8 cellular contexts compared by ENCODE assay signal in genomic region chr1:226738995-226739695, GRCh38. TPM values are rescaled to one million over a fixed set of nuclear protein-coding genes. Genes with fewer than 3 reads are reported as not detected.
A peak's percentile ranks its signal among the peaks of the same experiment; 100 is the strongest.
DNase-seq lines count a peak whose midpoint lies in the region; ATAC-seq and TF ChIP-seq lines count a peak whose summit lies in the region.

Gene ITPKB, minus strand, starts transcription at chr1:226739282. Its CDS starts 1,824 bp downstream, at chr1:226737458.

- H2BK120ac ChIP-seq in trophoblast cell (ENCODE audit: insufficient read depth, low read length, poor library complexity): peak within 1 kb of the TSS; percentile 69

- peak within 1 kb of the TSS; percentile 85 for H3K18ac ChIP-seq in trophoblast cell (ENCODE audit: low read length)

- H3K27me3 ChIP-seq in adipocyte (replicated peaks; ENCODE audit: control insufficient read depth, insufficient read depth, low read length) (no peaks in the 10 kb centered on the region), cardiac muscle cell (peaks cover 70% of the 10 kb centered on the region), trophoblast cell (ENCODE audit: insufficient read depth, low read length) (peaks cover 21% of the 10 kb centered on the region)

- no peak for TF ChIP-seq CTCF in cardiac muscle cell (IDR thresholded peaks at IDR 0.05; ENCODE audit: low read depth, low read length)

- in situ Hi-C loops in SK-MEL-5 (cut with HindIII; ENCODE audit: low pct_unique_long_range_greater_than_20kb, low sequenced_read_pairs): no loop called here

- H3K36me3 ChIP-seq in adipocyte (ENCODE audit: control insufficient read depth, insufficient read depth, low read length, severe bottlenecking) (peaks cover 8% of the 10 kb centered on the region), cardiac muscle cell (no peaks in the 10 kb centered on the region), trophoblast cell (ENCODE audit: control insufficient read depth in 1 of 2, insufficient read depth in 2 of 2, low read length in 2 of 2) (peaks cover 15 to 17% of the 10 kb centered on the region in 2 experiments)

- H4K12ac ChIP-seq in trophoblast cell (ENCODE audit: low read depth, low read length): peak within 1 kb of the TSS; percentile 55

- H3K4me2 ChIP-seq in trophoblast cell (ENCODE audit: low read length): peak within 1 kb of the TSS; percentile 76

- peak within 1 kb of the TSS; percentile 52 for H2BK5ac ChIP-seq in trophoblast cell (ENCODE audit: low read depth, low read length, poor library complexity)

- WGBS in trophoblast cell (ENCODE audit: extremely low coverage, insufficient coverage, insufficient read length): no CpG with 5 or more reads among the region's 23 CpGs

- H3K9me3 ChIP-seq in adipocyte (ENCODE audit: control insufficient read depth, low read length) (no peaks in the 10 kb centered on the region), cardiac muscle cell (ENCODE audit: low read depth) (no peaks in the 10 kb centered on the region), trophoblast cell (ENCODE audit: insufficient read depth, low read depth, low read length) (no peaks in the 10 kb centered on the region)

- peak within 1 kb of the TSS; percentile 24 for H2AFZ ChIP-seq in trophoblast cell (ENCODE audit: insufficient read depth, low read length, poor library complexity)

- H2BK12ac ChIP-seq in trophoblast cell (ENCODE audit: low read length): peak within 1 kb of the TSS; percentile 36

- H3K23ac ChIP-seq in trophoblast cell (ENCODE audit: low read length): no peak within 1 kb of the TSS

- H3K4me3 ChIP-seq in adipocyte (ENCODE audit: low read length) (peak within 1 kb of the TSS; percentile 95), cardiac muscle cell (peak within 1 kb of the TSS; percentile 52), trophoblast cell (ENCODE audit: low read depth, low read length) (peak within 1 kb of the TSS; percentile 69)

- peak within 1 kb of the TSS; percentile 68 for H4K8ac ChIP-seq in trophoblast cell (ENCODE audit: low read depth, low read length)

- H3K14ac ChIP-seq in trophoblast cell (ENCODE audit: low read length): peak within 1 kb of the TSS; percentile 78

- peaks cover 9% of the 10 kb centered on the region for H3K4me1 ChIP-seq in adipocyte (ENCODE audit: control insufficient read depth, insufficient read depth, low read length)
- peaks cover 5% of the 10 kb centered on the region for H3K4me1 ChIP-seq in cardiac muscle cell (ENCODE audit: low read depth)
- H3K4me1 ChIP-seq in trophoblast cell (ENCODE audit: control insufficient read depth in 1 of 2, insufficient read depth in 2 of 2, low read length in 2 of 2): peaks cover 0 to 13% of the 10 kb centered on the region in 2 experiments

- peak within 1 kb of the TSS; percentile 93 for H3K9ac ChIP-seq in adipocyte (ENCODE audit: low read length)
- peak within 1 kb of the TSS; percentile 44 for H3K9ac ChIP-seq in trophoblast cell (ENCODE audit: low read length)

- peaks cover 12% of the 10 kb centered on the region for H3K79me2 ChIP-seq in trophoblast cell (ENCODE audit: control insufficient read depth, insufficient read depth, low read length, poor library complexity)

- H4K91ac ChIP-seq in trophoblast cell (ENCODE audit: low read depth, low read length): peak within 1 kb of the TSS; percentile 84

- ATAC-seq in HG02571 (IDR thresholded peaks at IDR 0.05; ENCODE audit: unreplicated experiment): peak; percentile 28
- no peak for ATAC-seq in GM21390 (IDR thresholded peaks at IDR 0.05; ENCODE audit: unreplicated experiment)
- ATAC-seq in GM18858 (IDR thresholded peaks at IDR 0.05; ENCODE audit: unreplicated experiment): no peak

- H3K79me1 ChIP-seq in trophoblast cell (ENCODE audit: low read length): peaks cover 16% of the 10 kb centered on the region

- DNase-seq in COLO829 (ENCODE audit: low spot score): peak; percentile 63
- DNase-seq in SK-MEL-5 (ENCODE audit: low read depth, low spot score): peak; percentile 91
- peak; percentile 66 for DNase-seq in adipocyte (ENCODE audit: low read depth)
- DNase-seq in cardiac muscle cell (ENCODE audit: low read depth in 1 of 2, low spot score in 1 of 2): peak; percentile 21 to 91
- DNase-seq in trophoblast cell: peak in 1 of 2 donors; percentile 18

- H3K4ac ChIP-seq in trophoblast cell (ENCODE audit: low read depth, low read length): peak within 1 kb of the TSS; percentile 27

- H3K27ac ChIP-seq in cardiac muscle cell: no peak within 1 kb of the TSS
- H3K27ac ChIP-seq in trophoblast cell (ENCODE audit: low read depth, low read length): no peak within 1 kb of the TSS

- no peak within 1 kb of the TSS for H2AK5ac ChIP-seq in trophoblast cell (ENCODE audit: low read length)

RNA-seq across cellular contexts. Expression of gene ITPKB, which starts in this region (rescaled TPM):
- total RNA-seq in SK-MEL-5 (2014; rRNA removed; shearing (Covaris generic)): 56.9 and 66.0 TPM in 2 replicates
- polyA plus RNA-seq in SK-MEL-5 (2015; cell fraction: cytosol; rRNA removed): 97.7 and 127 TPM in 2 replicates
- 55.2 and 60.1 TPM in 2 replicates for polyA plus RNA-seq in SK-MEL-5 (2015; cell fraction: nucleus; rRNA removed)
- total RNA-seq in cardiac muscle cell: 4.5 and 12.0 TPM in 2 replicates
- polyA plus RNA-seq in cardiac muscle cell: 3.8 and 7.2 TPM in 2 replicates
- polyA plus RNA-seq in trophoblast cell (2013): 5.0 and 5.7 TPM in 2 replicates
